1 cellular context compared by ENCODE assay signal in the genomic region with DNA sequence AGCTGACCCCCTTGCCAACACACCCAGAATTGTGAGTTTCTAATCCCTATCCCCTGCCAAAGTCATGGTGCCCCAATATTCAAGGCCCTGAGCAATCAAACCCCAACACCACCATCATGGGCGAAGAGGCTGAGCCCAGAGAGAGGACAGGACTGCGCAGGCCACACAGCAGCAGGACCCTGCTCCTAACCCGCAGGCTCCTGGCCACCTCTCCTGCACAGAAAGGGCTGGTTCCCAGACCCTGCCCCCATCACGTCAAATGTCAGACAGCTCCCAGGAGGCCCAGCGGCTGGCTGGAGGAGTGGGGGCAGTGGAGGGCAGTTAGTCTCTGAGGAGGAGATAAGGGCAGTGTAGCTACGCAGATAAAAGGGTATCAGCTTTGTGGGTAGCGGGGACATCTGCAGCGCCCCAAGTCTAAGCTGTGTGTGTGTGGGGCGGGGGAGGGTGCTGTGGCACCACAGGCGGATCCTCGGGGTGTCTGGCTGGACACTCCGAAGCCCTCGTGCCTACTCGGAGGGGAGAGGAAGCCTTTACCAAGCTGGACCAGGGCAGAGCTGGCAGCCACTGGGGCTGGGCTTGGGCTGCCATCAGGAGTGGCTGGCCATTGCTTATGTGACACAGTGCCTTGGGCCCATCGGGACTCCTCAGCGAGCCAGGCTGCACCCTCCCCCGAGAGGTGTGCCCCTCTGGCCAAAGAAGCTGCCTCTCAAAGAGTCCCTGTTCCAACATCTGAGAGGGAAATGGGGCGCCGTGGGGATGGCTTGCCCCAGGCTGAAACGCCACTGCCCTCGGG.
A peak's percentile ranks its signal among the peaks of the same experiment; 100 is the strongest.
TF ChIP-seq lines count a peak whose summit lies in the region.

No MANE protein-coding gene starts in this region.

TF ChIP-seq in HepG2, 621 proteins besides CTCF, POLR2A, EP300 and RAD21:
- no peak for TF ChIP-seq NONO (IDR thresholded peaks at IDR 0.05)
- 0 out of 2 replicates have a peak, but pooled peaks have one; percentile 16 for TF ChIP-seq NONO (CRISPR knock-in tag; conservative IDR thresholded peaks at IDR 0.05)
- TF ChIP-seq, protein P1, sequence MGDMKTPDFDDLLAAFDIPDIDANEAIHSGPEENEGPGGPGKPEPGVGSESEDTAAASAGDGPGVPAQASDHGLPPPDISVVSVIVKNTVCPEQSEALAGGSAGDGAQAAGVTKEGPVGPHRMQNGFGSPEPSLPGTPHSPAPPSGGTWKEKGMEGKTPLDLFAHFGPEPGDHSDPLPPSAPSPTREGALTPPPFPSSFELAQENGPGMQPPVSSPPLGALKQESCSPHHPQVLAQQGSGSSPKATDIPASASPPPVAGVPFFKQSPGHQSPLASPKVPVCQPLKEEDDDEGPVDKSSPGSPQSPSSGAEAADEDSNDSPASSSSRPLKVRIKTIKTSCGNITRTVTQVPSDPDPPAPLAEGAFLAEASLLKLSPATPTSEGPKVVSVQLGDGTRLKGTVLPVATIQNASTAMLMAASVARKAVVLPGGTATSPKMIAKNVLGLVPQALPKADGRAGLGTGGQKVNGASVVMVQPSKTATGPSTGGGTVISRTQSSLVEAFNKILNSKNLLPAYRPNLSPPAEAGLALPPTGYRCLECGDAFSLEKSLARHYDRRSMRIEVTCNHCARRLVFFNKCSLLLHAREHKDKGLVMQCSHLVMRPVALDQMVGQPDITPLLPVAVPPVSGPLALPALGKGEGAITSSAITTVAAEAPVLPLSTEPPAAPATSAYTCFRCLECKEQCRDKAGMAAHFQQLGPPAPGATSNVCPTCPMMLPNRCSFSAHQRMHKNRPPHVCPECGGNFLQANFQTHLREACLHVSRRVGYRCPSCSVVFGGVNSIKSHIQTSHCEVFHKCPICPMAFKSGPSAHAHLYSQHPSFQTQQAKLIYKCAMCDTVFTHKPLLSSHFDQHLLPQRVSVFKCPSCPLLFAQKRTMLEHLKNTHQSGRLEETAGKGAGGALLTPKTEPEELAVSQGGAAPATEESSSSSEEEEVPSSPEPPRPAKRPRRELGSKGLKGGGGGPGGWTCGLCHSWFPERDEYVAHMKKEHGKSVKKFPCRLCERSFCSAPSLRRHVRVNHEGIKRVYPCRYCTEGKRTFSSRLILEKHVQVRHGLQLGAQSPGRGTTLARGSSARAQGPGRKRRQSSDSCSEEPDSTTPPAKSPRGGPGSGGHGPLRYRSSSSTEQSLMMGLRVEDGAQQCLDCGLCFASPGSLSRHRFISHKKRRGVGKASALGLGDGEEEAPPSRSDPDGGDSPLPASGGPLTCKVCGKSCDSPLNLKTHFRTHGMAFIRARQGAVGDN (CRISPR knock-in tag; IDR thresholded peaks at IDR 0.05) = peak; percentile 41
- no peak for TF ChIP-seq ZNF383 (CRISPR knock-in tag; IDR thresholded peaks at IDR 0.05; ENCODE audit: borderline replicate concordance)
- 0 out of 2 replicates have a peak, but pooled peaks have one; percentile 21 for TF ChIP-seq AKAP8 (CRISPR knock-in tag; IDR thresholded peaks at IDR 0.05)
- no peak; the same call in 1 of the 2 replicates for TF ChIP-seq ZNF143 (CRISPR knock-in tag; IDR thresholded peaks at IDR 0.05)
